ENCODE assay signal across 8 cellular contexts in the genomic region with DNA sequence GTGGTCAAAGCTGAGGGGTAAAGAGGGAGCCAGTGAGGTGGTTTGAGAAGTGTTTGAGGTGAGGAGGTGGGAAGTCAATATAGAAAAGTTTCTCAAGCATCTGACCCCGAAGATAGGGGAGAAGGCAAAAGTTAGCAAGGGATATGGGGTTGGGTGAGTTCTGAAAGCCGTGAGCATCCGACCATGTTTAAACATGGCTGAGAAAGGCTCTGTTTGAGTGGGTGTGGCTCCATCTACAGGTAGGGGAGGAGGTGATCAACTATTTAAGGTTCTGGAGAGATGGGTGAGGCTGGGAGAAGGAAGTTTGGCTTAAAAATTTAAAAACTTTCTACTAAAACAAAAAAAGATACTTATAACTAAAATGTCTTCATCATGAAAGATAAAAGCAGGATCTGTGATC.
DNase-seq lines count a peak whose midpoint lies in the region; ATAC-seq, FAIRE-seq and TF ChIP-seq lines count a peak whose summit lies in the region.

No MANE protein-coding gene starts in this region.

- 43% methylated on average over 3 of the region's 3 CpGs for WGBS in hepatocyte (ENCODE audit: low lambda C conversion rate, missing lambda C conversion rate)

- H3K4me2 ChIP-seq in PC-9 (no peak overlapping the region), hepatocyte (no peak overlapping the region)

- H3K27ac ChIP-seq in PC-9 (no peak overlapping the region), hepatocyte (no peak overlapping the region)

- H3K4me1 ChIP-seq in PC-9 (replicated peaks; ENCODE audit: insufficient read depth), result peaks cover under 1% of the 10 kb centered on the region; the same call in 1 of the 2 replicates
- no peaks in the 10 kb centered on the region for H3K4me1 ChIP-seq in hepatocyte (ENCODE audit: insufficient read depth)

- H3K36me3 ChIP-seq in PC-9 (ENCODE audit: low read depth), result no peaks in the 10 kb centered on the region
- no peaks in the 10 kb centered on the region for H3K36me3 ChIP-seq in hepatocyte (replicated peaks; ENCODE audit: insufficient read depth, low read depth)

- no peaks in the 10 kb centered on the region for H3F3A ChIP-seq in PC-9 (ENCODE audit: insufficient read depth, low read depth)

- H3K79me2 ChIP-seq in PC-9 (ENCODE audit: low read depth), result no peaks in the 10 kb centered on the region
- no peaks in the 10 kb centered on the region for H3K79me2 ChIP-seq in hepatocyte

- CTCF ChIA-PET in PC-9 (lab: Charles Lee), result interaction anchor here (0.6 to 1.0 kb wide), 3 partner anchors 10 to 403 kb away, joined by 5 to 6 read pairs (median 6); no protein-coding TSS in a partner anchor

- POLR2A ChIA-PET in PC-9 (lab: Charles Lee; ENCODE audit: unreplicated experiment), result no interaction called here

- no TSS peak for BruUV-seq in PC-9 (replicated peaks; lab: Mats Ljungman, UMichigan)

- TF ChIP-seq CTCF in GM13977 (IDR thresholded peaks at IDR 0.05; ENCODE audit: extremely low read depth, insufficient read depth, missing control alignments) (peak; percentile 39), PC-9 (conservative IDR thresholded peaks at IDR 0.05) (peak; percentile 44), hepatocyte (IDR thresholded peaks at IDR 0.05; ENCODE audit: poor library complexity) (peak; percentile 42)

- DNase-seq in A172 (ENCODE audit: low spot score) (peak; percentile 36), GM13977 (ENCODE audit: low spot score) (no peak), PC-9 (peak in 1 of 2 experiments; percentile 38), hepatocyte (ENCODE audit: low spot score) (peak; percentile 44), HTR-8/SVneo (ENCODE audit: insufficient read length, low spot score) (no peak), mucosa of gallbladder (ENCODE audit: low spot score) (no peak), NCI-H2227 (lab: John Stamatoyannopoulos, UW; ENCODE audit: unreplicated experiment) (no peak)

- no peak for FAIRE-seq in HTR-8/SVneo (lab: Jason Lieb, UNC)

- ATAC-seq in HG03139 (IDR thresholded peaks at IDR 0.05; ENCODE audit: unreplicated experiment), result no peak

- H3K9me3 ChIP-seq in PC-9 (ENCODE audit: insufficient read depth, low read depth), result no peaks in the 10 kb centered on the region
- H3K9me3 ChIP-seq in hepatocyte (ENCODE audit: low read depth), result no peaks in the 10 kb centered on the region

- no peaks in the 10 kb centered on the region for H3K9me2 ChIP-seq in PC-9 (ENCODE audit: insufficient read depth)
- no peaks in the 10 kb centered on the region for H3K9me2 ChIP-seq in hepatocyte (replicated peaks; ENCODE audit: insufficient read depth)

- H3K27me3 ChIP-seq in PC-9 (ENCODE audit: insufficient read depth, low read depth) (no peaks in the 10 kb centered on the region), hepatocyte (no peaks in the 10 kb centered on the region)

- H3K4me3 ChIP-seq in PC-9 (no peak overlapping the region), hepatocyte (no peak overlapping the region)

- in situ Hi-C loops in GM13977 (cut with MboI; ENCODE audit: low pct_unique_long_range_greater_than_20kb, low sequenced_read_pairs, unreplicated experiment), result no loop called here

- no peak overlapping the region for H2AFZ ChIP-seq in PC-9
- H2AFZ ChIP-seq in hepatocyte, result peak overlapping the region; percentile 32

- H4K20me1 ChIP-seq in PC-9 (ENCODE audit: insufficient read depth), result no peaks in the 10 kb centered on the region
- no peaks in the 10 kb centered on the region for H4K20me1 ChIP-seq in hepatocyte (ENCODE audit: insufficient read depth, poor library complexity, severe bottlenecking)

- intact Hi-C loops in PC-9 (cut with micrococcal nuclease; ENCODE audit: unreplicated experiment), result no loop called here

Comparison
In these comparisons a context has a peak if more than half of its experiments do, and no peak if none do; other contexts are left out.
1. DNase-seq: peak in A172 (single experiment) and hepatocyte (single experiment); none in GM13977 (single experiment), HTR-8/SVneo (single experiment), mucosa of gallbladder (single experiment) and NCI-H2227 (single experiment).
2. Peak in every context shown above with its lines, with median percentiles within 50 percentile points of each other: CTCF ChIP-seq.